ENCODE assay signal across 1 cellular context in the genomic region with DNA sequence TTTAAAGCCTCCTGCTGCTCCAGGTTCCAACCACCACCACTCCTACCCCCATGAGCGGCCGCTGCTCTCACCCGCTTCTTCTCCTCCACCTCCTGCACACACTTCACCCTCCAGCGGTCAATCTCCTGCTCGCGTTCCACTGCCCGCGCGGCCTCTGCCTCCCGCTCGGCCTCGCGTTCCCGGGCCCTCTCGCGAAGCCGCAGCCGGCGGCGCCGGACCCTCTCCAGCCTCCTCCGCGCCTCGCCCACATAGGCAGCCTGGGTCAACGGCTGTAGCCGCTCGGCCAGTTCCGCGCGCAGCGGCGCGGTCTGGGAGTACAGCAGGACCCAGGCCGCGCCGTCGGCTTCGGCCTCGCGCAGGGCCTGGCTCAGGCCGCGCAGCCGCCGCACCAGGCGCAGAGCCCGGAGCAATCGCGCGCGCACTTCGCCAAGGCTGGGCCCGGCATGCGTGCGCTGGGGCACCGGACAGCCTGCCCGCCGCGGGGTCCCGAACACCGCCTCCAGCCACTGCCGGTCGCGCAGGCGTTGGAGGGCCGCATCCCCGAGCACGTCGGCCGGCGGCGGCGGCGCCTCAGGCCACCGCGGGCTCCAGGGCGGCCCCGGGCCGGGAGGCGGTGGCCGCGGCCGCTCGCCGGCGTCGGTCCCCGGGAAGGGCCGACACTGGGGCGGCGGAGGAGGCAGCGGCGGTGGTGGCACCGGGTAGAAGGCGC.
TF ChIP-seq lines count a peak whose summit lies in the region.

No MANE protein-coding gene starts in this region.

TF ChIP-seq in WTC11, 78 proteins besides CTCF, POLR2A, EP300 and RAD21 (continued from another document and continues in another):
- TF ChIP-seq ZNF219 (CRISPR knock-in tag; IDR thresholded peaks at IDR 0.05; ENCODE audit: borderline replicate concordance) (no peak), TCF7 (CRISPR knock-in tag; IDR thresholded peaks at IDR 0.05; ENCODE audit: low read depth) (peak; percentile 31; the same call in 1 of the 2 replicates), SOX15 (CRISPR knock-in tag; IDR thresholded peaks at IDR 0.05) (no peak), GRHL2 (CRISPR knock-in tag; IDR thresholded peaks at IDR 0.05; ENCODE audit: insufficient replicate concordance, severe bottlenecking) (no peak), ZNF317 (CRISPR knock-in tag; IDR thresholded peaks at IDR 0.05; ENCODE audit: borderline replicate concordance, low read depth) (0 out of 2 replicates have a peak, but pooled peaks have one; percentile 13), JAZF1 (CRISPR knock-in tag; IDR thresholded peaks at IDR 0.05) (no peak), HMGA2 (CRISPR knock-in tag; IDR thresholded peaks at IDR 0.05) (no peak), ATF1 (CRISPR knock-in tag; IDR thresholded peaks at IDR 0.05) (0 out of 2 replicates have a peak, but pooled peaks have one; percentile 68), RELA (CRISPR knock-in tag; IDR thresholded peaks at IDR 0.05; ENCODE audit: borderline replicate concordance) (no peak), ZNF671 (CRISPR knock-in tag; IDR thresholded peaks at IDR 0.05) (no peak), ZNF138 (CRISPR knock-in tag; conservative IDR thresholded peaks at IDR 0.05) (no peak), ZNF416 (CRISPR knock-in tag; IDR thresholded peaks at IDR 0.05) (no peak), ETV6 (CRISPR knock-in tag; IDR thresholded peaks at IDR 0.05) (no peak), NFE2L1 (CRISPR knock-in tag; IDR thresholded peaks at IDR 0.05) (peak; percentile 53; the same call in 1 of the 2 replicates)
- TF ChIP-seq, protein P1, sequence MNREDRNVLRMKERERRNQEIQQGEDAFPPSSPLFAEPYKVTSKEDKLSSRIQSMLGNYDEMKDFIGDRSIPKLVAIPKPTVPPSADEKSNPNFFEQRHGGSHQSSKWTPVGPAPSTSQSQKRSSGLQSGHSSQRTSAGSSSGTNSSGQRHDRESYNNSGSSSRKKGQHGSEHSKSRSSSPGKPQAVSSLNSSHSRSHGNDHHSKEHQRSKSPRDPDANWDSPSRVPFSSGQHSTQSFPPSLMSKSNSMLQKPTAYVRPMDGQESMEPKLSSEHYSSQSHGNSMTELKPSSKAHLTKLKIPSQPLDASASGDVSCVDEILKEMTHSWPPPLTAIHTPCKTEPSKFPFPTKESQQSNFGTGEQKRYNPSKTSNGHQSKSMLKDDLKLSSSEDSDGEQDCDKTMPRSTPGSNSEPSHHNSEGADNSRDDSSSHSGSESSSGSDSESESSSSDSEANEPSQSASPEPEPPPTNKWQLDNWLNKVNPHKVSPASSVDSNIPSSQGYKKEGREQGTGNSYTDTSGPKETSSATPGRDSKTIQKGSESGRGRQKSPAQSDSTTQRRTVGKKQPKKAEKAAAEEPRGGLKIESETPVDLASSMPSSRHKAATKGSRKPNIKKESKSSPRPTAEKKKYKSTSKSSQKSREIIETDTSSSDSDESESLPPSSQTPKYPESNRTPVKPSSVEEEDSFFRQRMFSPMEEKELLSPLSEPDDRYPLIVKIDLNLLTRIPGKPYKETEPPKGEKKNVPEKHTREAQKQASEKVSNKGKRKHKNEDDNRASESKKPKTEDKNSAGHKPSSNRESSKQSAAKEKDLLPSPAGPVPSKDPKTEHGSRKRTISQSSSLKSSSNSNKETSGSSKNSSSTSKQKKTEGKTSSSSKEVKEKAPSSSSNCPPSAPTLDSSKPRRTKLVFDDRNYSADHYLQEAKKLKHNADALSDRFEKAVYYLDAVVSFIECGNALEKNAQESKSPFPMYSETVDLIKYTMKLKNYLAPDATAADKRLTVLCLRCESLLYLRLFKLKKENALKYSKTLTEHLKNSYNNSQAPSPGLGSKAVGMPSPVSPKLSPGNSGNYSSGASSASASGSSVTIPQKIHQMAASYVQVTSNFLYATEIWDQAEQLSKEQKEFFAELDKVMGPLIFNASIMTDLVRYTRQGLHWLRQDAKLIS (CRISPR knock-in tag; IDR thresholded peaks at IDR 0.05; ENCODE audit: borderline replicate concordance), result no peak
- TF ChIP-seq, protein P2, sequence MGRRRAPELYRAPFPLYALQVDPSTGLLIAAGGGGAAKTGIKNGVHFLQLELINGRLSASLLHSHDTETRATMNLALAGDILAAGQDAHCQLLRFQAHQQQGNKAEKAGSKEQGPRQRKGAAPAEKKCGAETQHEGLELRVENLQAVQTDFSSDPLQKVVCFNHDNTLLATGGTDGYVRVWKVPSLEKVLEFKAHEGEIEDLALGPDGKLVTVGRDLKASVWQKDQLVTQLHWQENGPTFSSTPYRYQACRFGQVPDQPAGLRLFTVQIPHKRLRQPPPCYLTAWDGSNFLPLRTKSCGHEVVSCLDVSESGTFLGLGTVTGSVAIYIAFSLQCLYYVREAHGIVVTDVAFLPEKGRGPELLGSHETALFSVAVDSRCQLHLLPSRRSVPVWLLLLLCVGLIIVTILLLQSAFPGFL (CRISPR knock-in tag; IDR thresholded peaks at IDR 0.05; ENCODE audit: borderline replicate concordance), result no peak
- TF ChIP-seq, protein P3, sequence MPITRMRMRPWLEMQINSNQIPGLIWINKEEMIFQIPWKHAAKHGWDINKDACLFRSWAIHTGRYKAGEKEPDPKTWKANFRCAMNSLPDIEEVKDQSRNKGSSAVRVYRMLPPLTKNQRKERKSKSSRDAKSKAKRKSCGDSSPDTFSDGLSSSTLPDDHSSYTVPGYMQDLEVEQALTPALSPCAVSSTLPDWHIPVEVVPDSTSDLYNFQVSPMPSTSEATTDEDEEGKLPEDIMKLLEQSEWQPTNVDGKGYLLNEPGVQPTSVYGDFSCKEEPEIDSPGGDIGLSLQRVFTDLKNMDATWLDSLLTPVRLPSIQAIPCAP (CRISPR knock-in tag; IDR thresholded peaks at IDR 0.05), result no peak
- TF ChIP-seq, protein P4, sequence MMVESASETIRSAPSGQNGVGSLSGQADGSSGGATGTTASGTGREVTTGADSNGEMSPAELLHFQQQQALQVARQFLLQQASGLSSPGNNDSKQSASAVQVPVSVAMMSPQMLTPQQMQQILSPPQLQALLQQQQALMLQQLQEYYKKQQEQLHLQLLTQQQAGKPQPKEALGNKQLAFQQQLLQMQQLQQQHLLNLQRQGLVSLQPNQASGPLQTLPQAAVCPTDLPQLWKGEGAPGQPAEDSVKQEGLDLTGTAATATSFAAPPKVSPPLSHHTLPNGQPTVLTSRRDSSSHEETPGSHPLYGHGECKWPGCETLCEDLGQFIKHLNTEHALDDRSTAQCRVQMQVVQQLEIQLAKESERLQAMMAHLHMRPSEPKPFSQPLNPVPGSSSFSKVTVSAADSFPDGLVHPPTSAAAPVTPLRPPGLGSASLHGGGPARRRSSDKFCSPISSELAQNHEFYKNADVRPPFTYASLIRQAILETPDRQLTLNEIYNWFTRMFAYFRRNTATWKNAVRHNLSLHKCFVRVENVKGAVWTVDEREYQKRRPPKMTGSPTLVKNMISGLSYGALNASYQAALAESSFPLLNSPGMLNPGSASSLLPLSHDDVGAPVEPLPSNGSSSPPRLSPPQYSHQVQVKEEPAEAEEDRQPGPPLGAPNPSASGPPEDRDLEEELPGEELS (CRISPR knock-in tag; IDR thresholded peaks at IDR 0.05), result no peak
- TF ChIP-seq, protein P5, sequence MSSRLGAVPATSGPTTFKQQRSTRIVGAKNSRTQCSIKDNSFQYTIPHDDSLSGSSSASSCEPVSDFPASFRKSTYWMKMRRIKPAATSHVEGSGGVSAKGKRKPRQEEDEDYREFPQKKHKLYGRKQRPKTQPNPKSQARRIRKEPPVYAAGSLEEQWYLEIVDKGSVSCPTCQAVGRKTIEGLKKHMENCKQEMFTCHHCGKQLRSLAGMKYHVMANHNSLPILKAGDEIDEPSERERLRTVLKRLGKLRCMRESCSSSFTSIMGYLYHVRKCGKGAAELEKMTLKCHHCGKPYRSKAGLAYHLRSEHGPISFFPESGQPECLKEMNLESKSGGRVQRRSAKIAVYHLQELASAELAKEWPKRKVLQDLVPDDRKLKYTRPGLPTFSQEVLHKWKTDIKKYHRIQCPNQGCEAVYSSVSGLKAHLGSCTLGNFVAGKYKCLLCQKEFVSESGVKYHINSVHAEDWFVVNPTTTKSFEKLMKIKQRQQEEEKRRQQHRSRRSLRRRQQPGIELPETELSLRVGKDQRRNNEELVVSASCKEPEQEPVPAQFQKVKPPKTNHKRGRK (CRISPR knock-in tag; IDR thresholded peaks at IDR 0.05; ENCODE audit: borderline replicate concordance), result 0 out of 2 replicates have a peak, but pooled peaks have one; percentile 23
- TF ChIP-seq, protein P6, sequence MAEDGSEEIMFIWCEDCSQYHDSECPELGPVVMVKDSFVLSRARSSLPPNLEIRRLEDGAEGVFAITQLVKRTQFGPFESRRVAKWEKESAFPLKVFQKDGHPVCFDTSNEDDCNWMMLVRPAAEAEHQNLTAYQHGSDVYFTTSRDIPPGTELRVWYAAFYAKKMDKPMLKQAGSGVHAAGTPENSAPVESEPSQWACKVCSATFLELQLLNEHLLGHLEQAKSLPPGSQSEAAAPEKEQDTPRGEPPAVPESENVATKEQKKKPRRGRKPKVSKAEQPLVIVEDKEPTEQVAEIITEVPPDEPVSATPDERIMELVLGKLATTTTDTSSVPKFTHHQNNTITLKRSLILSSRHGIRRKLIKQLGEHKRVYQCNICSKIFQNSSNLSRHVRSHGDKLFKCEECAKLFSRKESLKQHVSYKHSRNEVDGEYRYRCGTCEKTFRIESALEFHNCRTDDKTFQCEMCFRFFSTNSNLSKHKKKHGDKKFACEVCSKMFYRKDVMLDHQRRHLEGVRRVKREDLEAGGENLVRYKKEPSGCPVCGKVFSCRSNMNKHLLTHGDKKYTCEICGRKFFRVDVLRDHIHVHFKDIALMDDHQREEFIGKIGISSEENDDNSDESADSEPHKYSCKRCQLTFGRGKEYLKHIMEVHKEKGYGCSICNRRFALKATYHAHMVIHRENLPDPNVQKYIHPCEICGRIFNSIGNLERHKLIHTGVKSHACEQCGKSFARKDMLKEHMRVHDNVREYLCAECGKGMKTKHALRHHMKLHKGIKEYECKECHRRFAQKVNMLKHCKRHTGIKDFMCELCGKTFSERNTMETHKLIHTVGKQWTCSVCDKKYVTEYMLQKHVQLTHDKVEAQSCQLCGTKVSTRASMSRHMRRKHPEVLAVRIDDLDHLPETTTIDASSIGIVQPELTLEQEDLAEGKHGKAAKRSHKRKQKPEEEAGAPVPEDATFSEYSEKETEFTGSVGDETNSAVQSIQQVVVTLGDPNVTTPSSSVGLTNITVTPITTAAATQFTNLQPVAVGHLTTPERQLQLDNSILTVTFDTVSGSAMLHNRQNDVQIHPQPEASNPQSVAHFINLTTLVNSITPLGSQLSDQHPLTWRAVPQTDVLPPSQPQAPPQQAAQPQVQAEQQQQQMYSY (CRISPR knock-in tag; IDR thresholded peaks at IDR 0.05), result no peak
- TF ChIP-seq, protein P7, sequence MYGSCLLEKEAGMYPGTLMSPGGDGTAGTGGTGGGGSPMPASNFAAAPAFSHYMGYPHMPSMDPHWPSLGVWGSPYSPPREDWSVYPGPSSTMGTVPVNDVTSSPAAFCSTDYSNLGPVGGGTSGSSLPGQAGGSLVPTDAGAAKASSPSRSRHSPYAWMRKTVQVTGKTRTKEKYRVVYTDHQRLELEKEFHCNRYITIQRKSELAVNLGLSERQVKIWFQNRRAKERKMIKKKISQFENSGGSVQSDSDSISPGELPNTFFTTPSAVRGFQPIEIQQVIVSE (CRISPR knock-in tag; IDR thresholded peaks at IDR 0.05; ENCODE audit: borderline replicate concordance), result no peak
- TF ChIP-seq, protein P8, sequence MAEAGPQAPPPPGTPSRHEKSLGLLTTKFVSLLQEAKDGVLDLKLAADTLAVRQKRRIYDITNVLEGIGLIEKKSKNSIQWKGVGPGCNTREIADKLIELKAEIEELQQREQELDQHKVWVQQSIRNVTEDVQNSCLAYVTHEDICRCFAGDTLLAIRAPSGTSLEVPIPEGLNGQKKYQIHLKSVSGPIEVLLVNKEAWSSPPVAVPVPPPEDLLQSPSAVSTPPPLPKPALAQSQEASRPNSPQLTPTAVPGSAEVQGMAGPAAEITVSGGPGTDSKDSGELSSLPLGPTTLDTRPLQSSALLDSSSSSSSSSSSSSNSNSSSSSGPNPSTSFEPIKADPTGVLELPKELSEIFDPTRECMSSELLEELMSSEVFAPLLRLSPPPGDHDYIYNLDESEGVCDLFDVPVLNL (CRISPR knock-in tag; IDR thresholded peaks at IDR 0.05; ENCODE audit: borderline replicate concordance, low read depth), result no peak; the same call in 1 of the 2 replicates
- TF ChIP-seq, protein P9, sequence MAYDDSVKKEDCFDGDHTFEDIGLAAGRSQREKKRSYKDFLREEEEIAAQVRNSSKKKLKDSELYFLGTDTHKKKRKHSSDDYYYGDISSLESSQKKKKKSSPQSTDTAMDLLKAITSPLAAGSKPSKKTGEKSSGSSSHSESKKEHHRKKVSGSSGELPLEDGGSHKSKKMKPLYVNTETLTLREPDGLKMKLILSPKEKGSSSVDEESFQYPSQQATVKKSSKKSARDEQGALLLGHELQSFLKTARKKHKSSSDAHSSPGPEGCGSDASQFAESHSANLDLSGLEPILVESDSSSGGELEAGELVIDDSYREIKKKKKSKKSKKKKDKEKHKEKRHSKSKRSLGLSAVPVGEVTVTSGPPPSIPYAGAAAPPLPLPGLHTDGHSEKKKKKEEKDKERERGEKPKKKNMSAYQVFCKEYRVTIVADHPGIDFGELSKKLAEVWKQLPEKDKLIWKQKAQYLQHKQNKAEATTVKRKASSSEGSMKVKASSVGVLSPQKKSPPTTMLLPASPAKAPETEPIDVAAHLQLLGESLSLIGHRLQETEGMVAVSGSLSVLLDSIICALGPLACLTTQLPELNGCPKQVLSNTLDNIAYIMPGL (CRISPR knock-in tag; IDR thresholded peaks at IDR 0.05), result peak; percentile 79
- TF ChIP-seq, protein P10, sequence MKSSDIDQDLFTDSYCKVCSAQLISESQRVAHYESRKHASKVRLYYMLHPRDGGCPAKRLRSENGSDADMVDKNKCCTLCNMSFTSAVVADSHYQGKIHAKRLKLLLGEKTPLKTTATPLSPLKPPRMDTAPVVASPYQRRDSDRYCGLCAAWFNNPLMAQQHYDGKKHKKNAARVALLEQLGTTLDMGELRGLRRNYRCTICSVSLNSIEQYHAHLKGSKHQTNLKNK (CRISPR knock-in tag; IDR thresholded peaks at IDR 0.05), result no peak
- TF ChIP-seq, protein P11, sequence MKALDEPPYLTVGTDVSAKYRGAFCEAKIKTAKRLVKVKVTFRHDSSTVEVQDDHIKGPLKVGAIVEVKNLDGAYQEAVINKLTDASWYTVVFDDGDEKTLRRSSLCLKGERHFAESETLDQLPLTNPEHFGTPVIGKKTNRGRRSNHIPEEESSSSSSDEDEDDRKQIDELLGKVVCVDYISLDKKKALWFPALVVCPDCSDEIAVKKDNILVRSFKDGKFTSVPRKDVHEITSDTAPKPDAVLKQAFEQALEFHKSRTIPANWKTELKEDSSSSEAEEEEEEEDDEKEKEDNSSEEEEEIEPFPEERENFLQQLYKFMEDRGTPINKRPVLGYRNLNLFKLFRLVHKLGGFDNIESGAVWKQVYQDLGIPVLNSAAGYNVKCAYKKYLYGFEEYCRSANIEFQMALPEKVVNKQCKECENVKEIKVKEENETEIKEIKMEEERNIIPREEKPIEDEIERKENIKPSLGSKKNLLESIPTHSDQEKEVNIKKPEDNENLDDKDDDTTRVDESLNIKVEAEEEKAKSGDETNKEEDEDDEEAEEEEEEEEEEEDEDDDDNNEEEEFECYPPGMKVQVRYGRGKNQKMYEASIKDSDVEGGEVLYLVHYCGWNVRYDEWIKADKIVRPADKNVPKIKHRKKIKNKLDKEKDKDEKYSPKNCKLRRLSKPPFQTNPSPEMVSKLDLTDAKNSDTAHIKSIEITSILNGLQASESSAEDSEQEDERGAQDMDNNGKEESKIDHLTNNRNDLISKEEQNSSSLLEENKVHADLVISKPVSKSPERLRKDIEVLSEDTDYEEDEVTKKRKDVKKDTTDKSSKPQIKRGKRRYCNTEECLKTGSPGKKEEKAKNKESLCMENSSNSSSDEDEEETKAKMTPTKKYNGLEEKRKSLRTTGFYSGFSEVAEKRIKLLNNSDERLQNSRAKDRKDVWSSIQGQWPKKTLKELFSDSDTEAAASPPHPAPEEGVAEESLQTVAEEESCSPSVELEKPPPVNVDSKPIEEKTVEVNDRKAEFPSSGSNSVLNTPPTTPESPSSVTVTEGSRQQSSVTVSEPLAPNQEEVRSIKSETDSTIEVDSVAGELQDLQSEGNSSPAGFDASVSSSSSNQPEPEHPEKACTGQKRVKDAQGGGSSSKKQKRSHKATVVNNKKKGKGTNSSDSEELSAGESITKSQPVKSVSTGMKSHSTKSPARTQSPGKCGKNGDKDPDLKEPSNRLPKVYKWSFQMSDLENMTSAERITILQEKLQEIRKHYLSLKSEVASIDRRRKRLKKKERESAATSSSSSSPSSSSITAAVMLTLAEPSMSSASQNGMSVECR (CRISPR knock-in tag; IDR thresholded peaks at IDR 0.05; ENCODE audit: borderline replicate concordance), result peak; percentile 43
